ENCODE assay signal across 1 cellular context in the genomic region with DNA sequence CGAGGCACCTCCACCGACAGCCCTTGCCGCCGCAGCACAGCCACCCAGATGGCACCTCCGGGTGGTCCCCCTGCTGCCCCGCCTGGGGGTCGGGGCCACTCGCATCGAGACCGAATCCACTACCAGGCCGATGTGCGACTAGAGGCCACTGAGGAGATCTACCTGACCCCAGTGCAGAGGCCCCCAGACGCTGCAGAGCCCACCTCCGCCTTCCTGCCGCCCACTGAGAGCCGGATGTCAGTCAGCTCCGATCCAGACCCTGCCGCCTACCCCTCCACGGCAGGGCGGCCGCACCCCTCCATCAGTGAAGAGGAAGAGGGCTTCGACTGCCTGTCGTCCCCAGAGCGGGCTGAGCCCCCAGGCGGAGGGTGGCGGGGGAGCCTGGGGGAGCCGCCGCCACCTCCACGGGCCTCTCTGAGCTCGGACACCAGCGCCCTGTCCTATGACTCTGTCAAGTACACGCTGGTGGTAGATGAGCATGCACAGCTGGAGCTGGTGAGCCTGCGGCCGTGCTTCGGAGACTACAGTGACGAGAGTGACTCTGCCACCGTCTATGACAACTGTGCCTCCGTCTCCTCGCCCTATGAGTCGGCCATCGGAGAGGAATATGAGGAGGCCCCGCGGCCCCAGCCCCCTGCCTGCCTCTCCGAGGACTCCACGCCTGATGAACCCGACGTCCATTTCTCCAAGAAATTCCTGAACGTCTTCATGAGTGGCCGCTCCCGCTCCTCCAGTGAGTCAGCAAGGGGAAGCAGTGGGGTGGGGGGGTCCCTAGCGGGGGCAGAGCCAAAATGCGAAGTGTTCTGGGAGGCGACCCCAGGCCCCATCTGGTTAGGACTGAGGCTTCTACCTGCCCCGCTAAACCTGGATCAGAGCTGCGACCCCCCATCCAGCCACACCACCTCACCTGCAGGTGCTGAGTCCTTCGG.
TF ChIP-seq lines count a peak whose summit lies in the region.

No MANE protein-coding gene starts in this region.

TF ChIP-seq in K562, 482 proteins besides CTCF, POLR2A, EP300 and RAD21:
- TF ChIP-seq, protein P1, sequence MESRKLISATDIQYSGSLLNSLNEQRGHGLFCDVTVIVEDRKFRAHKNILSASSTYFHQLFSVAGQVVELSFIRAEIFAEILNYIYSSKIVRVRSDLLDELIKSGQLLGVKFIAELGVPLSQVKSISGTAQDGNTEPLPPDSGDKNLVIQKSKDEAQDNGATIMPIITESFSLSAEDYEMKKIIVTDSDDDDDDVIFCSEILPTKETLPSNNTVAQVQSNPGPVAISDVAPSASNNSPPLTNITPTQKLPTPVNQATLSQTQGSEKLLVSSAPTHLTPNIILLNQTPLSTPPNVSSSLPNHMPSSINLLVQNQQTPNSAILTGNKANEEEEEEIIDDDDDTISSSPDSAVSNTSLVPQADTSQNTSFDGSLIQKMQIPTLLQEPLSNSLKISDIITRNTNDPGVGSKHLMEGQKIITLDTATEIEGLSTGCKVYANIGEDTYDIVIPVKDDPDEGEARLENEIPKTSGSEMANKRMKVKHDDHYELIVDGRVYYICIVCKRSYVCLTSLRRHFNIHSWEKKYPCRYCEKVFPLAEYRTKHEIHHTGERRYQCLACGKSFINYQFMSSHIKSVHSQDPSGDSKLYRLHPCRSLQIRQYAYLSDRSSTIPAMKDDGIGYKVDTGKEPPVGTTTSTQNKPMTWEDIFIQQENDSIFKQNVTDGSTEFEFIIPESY (CRISPR knock-in tag; IDR thresholded peaks at IDR 0.05) = 0 out of 2 replicates have a peak, but pooled peaks have one; percentile 23
- TF ChIP-seq ZNF551 (CRISPR knock-in tag; IDR thresholded peaks at IDR 0.05) = no peak
- no peak for TF ChIP-seq POLR3G (IDR thresholded peaks at IDR 0.05; ENCODE audit: extremely low read depth, insufficient read length, insufficient replicate concordance)
- peak; percentile 32 for TF ChIP-seq POLR2G (IDR thresholded peaks at IDR 0.05; ENCODE audit: low read depth, low read length)
